ENCODE assay signal across 8 cellular contexts in the genomic region with DNA sequence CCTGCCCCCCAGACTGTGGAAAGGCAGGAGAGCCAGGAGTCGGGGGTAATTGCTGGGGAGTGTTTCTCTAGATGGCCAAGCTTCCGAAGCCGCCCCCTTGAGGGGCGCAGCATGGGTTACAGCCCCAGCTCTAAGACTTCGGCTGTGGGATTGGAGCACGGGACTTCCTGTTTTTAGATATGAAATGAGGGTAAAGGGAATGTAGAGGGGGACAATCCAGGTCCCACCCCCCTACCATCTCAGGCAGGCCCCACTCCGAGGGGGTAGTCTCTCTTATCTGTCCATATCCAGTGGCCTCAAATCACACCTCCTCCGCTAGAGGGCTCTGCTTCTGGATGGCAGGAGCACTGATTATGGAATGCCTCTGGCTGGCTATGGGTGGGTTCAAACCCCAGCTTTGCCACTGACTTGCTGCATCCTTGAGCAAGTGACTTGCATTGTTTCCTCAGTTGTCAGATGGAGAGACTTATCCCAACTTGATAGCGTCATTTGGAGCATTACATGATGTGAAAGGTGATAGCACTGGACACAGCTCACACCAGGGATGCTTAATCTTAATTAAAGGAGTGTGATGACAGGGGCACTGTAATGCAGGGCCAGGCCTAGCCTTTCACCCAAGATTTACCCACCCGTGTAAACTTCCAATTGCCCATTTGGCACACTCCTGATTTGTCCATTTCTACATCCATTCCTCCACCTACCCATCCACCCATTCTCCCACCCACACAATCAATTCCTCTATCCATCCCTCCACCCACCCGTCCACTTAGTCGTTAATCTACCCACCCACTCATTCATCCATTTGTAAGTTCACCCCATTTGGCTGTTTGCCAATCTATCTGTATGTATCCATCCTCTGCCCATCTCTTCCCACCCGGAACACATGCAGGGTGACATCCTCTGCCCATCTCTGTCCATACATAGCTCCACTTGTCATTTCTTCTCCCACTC. TPM values are rescaled to one million over a fixed set of nuclear protein-coding genes. Genes with fewer than 3 reads are reported as not detected.
DNase-seq lines count a peak whose midpoint lies in the region; ATAC-seq and TF ChIP-seq lines count a peak whose summit lies in the region.

No MANE protein-coding gene starts in this region.

- H3K27ac Mint-ChIP-seq in activated naive CD4-positive, alpha-beta T cell treated with anti-CD3 and anti-CD28 coated beads, Interleukin-2, amount 50 U/mL, for 24 hours, result peak overlapping the region; percentile 64

- peaks cover 12% of the 10 kb centered on the region for H3K4me1 Mint-ChIP-seq in activated naive CD4-positive, alpha-beta T cell treated with anti-CD3 and anti-CD28 coated beads, Interleukin-2, amount 50 U/mL, for 24 hours

- H3K36me3 ChIP-seq in A673 (ENCODE audit: insufficient read depth, low read length, poor library complexity, severe bottlenecking) (no peaks in the 10 kb centered on the region), cardiac muscle cell (no peaks in the 10 kb centered on the region), psoas muscle (ENCODE audit: insufficient read depth in 1 of 2, low read depth in 1 of 2) (peaks cover 0 to 29% of the 10 kb centered on the region in 2 donors)

- peak; percentile 58 to 83 (median 70) for ATAC-seq in psoas muscle
- ATAC-seq in GM21529 (IDR thresholded peaks at IDR 0.05; ENCODE audit: unreplicated experiment), result no peak
- ATAC-seq in GM21723 (IDR thresholded peaks at IDR 0.05; ENCODE audit: unreplicated experiment), result no peak

- H3K36me3 Mint-ChIP-seq in activated naive CD4-positive, alpha-beta T cell treated with anti-CD3 and anti-CD28 coated beads, Interleukin-2, amount 50 U/mL, for 24 hours, result peaks cover 4% of the 10 kb centered on the region

- POLR2A ChIA-PET in A673 (lab: Charles Lee; ENCODE audit: low non-redundant PET), result interaction anchor here (0.6 kb wide), 1 partner anchor 12 kb away, joined by 3 read pairs; no protein-coding TSS in a partner anchor

- no peaks in the 10 kb centered on the region for H3K27me3 ChIP-seq in A673 (replicated peaks; ENCODE audit: insufficient read depth, low read depth, low read length, poor library complexity)
- H3K27me3 ChIP-seq in cardiac muscle cell, result no peaks in the 10 kb centered on the region
- peaks cover 0 to 19% (median 0%) of the 10 kb centered on the region in 3 donors for H3K27me3 ChIP-seq in psoas muscle (ENCODE audit: insufficient read depth in 3 of 3, low read length in 2 of 3)

- no TSS peak for BruUV-seq in A673 (replicated peaks; lab: Mats Ljungman, UMichigan)

- H3K9me3 ChIP-seq in A673 (ENCODE audit: low read depth, low read length, poor library complexity, severe bottlenecking) (no peaks in the 10 kb centered on the region), cardiac muscle cell (ENCODE audit: low read depth) (no peaks in the 10 kb centered on the region), psoas muscle (no peaks in the 10 kb centered on the region)

- H3K27me3 Mint-ChIP-seq in activated naive CD4-positive, alpha-beta T cell treated with anti-CD3 and anti-CD28 coated beads, Interleukin-2, amount 50 U/mL, for 24 hours, result no peaks in the 10 kb centered on the region

- no peaks in the 10 kb centered on the region for H3K9me3 Mint-ChIP-seq in activated naive CD4-positive, alpha-beta T cell treated with anti-CD3 and anti-CD28 coated beads, Interleukin-2, amount 50 U/mL, for 24 hours

- WGBS in psoas muscle, 3 donors, result 18 to 41% (median 24%) methylated on average over 11 to 13 of the region's 13 CpGs

- H3K4me1 ChIP-seq in A673 (ENCODE audit: insufficient read depth, low read length, poor library complexity, severe bottlenecking), result peaks cover 13% of the 10 kb centered on the region
- H3K4me1 ChIP-seq in cardiac muscle cell (ENCODE audit: low read depth), result no peaks in the 10 kb centered on the region
- H3K4me1 ChIP-seq in psoas muscle, result no peaks in the 10 kb centered on the region

- H3K27ac ChIP-seq in A673 (ENCODE audit: low read depth, low read length, poor library complexity, severe bottlenecking) (peak overlapping the region; percentile 50), cardiac muscle cell (no peak overlapping the region), psoas muscle (no peak overlapping the region)

- TF ChIP-seq CTCF in A673 (conservative IDR thresholded peaks at IDR 0.05; ENCODE audit: low read depth, low read length) (peak; percentile 71), GM12873 (IDR thresholded peaks at IDR 0.05; ENCODE audit: insufficient read depth, low read depth, low read length, missing control alignments) (peak; percentile 62), cardiac muscle cell (IDR thresholded peaks at IDR 0.05; ENCODE audit: low read depth, low read length) (peak; percentile 64), psoas muscle (IDR thresholded peaks at IDR 0.05) (peak; percentile 45)

- H3K4me3 ChIP-seq in A673 (ENCODE audit: low read depth, low read length, poor library complexity, severe bottlenecking), result peak overlapping the region; percentile 45
- peak overlapping the region; percentile 32 for H3K4me3 ChIP-seq in cardiac muscle cell
- peak overlapping the region; percentile 50 for H3K4me3 ChIP-seq in psoas muscle

- CTCF ChIA-PET in A673 (lab: Charles Lee), result interaction anchor here (0.8 kb wide), 1 partner anchor 14 kb away, joined by 4 read pairs; no protein-coding TSS in a partner anchor

- peak; percentile 68 for DNase-seq in A673 (ENCODE audit: low spot score)
- DNase-seq in NCI-H345 treated with DMSO at 0.1 percent for 48 hours (lab: John Stamatoyannopoulos, UW; ENCODE audit: unreplicated experiment), result peak; percentile 7
- DNase-seq in cardiac muscle cell (ENCODE audit: low read depth in 1 of 2, low spot score in 1 of 2), result peak; percentile 30 to 70
- peak in 1 of 2 donors; percentile 27 for DNase-seq in psoas muscle

- H3K4me3 Mint-ChIP-seq in activated naive CD4-positive, alpha-beta T cell treated with anti-CD3 and anti-CD28 coated beads, Interleukin-2, amount 50 U/mL, for 24 hours, result peak overlapping the region; percentile 72

- intact Hi-C loops in A673 (cut with micrococcal nuclease; ENCODE audit: unreplicated experiment), result no loop called here
- intact Hi-C loops in psoas muscle (cut with DNase I), result loop anchor here in 1 of 2 donors (10.0 kb wide), 1 partner anchor 72 kb away; a partner anchor contains a TSS

RNA-seq across cellular contexts. Expression of a gene that starts 0.8 kb away (rescaled TPM):
- total RNA-seq in A673 (2021) (3.6 and 4.3 TPM in 2 replicates), cardiac muscle cell (1.1 and 2.6 TPM in 2 replicates), psoas muscle (under 1 TPM; 0.18 to 0.41 (median 0.25) TPM)
- polyA plus RNA-seq in cardiac muscle cell (2.3 and 3.1 TPM in 2 replicates), psoas muscle (under 1 TPM; 0.03 to 0.44 (median 0.30) TPM)

RNA-seq across cellular contexts. Expression of a gene that starts 15.1 kb away (rescaled TPM):
- 58.0 and 67.5 TPM in 2 replicates for total RNA-seq in A673 (2021)
- 40.2 and 56.6 TPM in 2 replicates for total RNA-seq in cardiac muscle cell
- 47.8 and 55.6 TPM in 2 replicates for polyA plus RNA-seq in cardiac muscle cell
- 10 to 100 TPM; 21.4 to 38.7 (median 28.5) TPM for total RNA-seq in psoas muscle
- polyA plus RNA-seq in psoas muscle, result 10 to 100 TPM; 17.5 to 34.8 (median 18.6) TPM

RNA-seq across cellular contexts. Expression of a gene that starts 29.6 kb away (rescaled TPM):
- total RNA-seq in A673 (2021) (64.0 and 65.6 TPM in 2 replicates), cardiac muscle cell (34.7 and 67.3 TPM in 2 replicates), psoas muscle (10 to 100 TPM; 16.5 to 23.6 (median 19.4) TPM)
- polyA plus RNA-seq in cardiac muscle cell (44.8 and 65.4 TPM in 2 replicates), psoas muscle (10 to 100 TPM; 12.6 to 17.5 (median 13.4) TPM)

RNA-seq across cellular contexts. Expression of a gene that starts 53.7 kb away (rescaled TPM):
- total RNA-seq in A673 (2021) (14.9 and 19.9 TPM in 2 replicates), cardiac muscle cell (18.5 and 25.2 TPM in 2 replicates), psoas muscle (1 to 10 TPM; 1.1 to 2.3 (median 1.6) TPM)
- polyA plus RNA-seq in cardiac muscle cell (20.7 and 38.4 TPM in 2 replicates), psoas muscle (1 to 10 TPM; 1.4 to 3.7 (median 1.6) TPM)

Comparison
In these comparisons a context has a peak if more than half of its experiments do, and no peak if none do; other contexts are left out.
1. ATAC-seq: peak in psoas muscle (4 of 4); none in GM21529 (single experiment) and GM21723 (single experiment).
2. Peak in every context shown above with its lines, with median percentiles within 50 percentile points of each other: H3K4me3 ChIP-seq and CTCF ChIP-seq.